ENCODE assay signal across 10 cellular contexts in the genomic region with DNA sequence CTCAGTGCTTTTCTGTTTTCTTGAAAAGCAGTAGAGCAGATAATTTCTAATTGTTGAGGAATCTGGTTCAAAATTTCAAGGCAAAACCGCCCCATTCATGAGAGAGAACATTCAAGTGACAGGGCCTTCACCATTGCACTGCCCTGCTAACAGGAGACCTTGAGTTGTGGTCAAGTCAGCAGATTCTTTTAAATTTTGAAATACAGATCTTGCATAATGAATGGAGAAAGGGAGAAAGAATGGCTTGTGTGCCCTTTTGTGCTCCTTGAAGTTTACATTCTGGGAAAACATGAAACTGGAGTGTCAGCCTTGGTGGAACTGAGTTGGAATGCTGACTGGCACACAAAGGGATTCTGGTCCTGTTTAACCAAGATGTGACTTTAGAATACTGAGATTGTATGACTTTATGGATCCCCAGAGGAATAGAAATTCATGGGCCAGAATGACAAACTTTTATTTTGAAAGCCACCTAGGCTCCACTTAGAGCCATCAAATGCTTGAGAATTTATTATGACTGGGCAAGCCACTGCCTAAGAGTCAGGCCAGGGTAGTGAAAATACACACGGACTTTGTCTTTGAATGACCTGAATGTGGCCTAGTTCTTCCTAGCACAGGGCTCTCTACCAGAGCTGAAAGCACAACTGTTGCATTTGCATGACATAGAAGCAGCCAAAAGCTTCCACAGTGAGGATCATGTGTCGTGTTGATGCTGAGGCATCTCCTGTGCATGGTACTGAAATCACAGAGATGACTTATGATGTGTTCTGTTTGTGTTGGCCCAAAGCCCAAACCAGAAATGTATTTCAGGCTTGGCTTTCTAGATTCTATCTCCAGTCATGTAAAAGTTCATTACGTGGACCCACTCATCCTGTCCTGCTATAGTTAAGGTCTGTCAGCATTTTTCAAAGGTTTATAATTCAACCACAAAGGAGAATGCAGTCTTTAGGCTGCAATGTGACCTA.
DNase-seq lines count a peak whose midpoint lies in the region; ATAC-seq, FAIRE-seq and TF ChIP-seq lines count a peak whose summit lies in the region.
"Had no signal": no experiment of that assay in that cellular context is flagged by ENCODE, and none has a peak within 500 bp of the region (broad histone marks: within the 10 kb centered on the region; RNA-seq: fewer than 3 reads in every experiment).

No MANE protein-coding gene starts in this region.

- no peak overlapping the region for H3K4me3 ChIP-seq in kidney epithelial cell (ENCODE audit: low read depth, low read length)

- FAIRE-seq in urothelium cell line (lab: Jason Lieb, UNC), result peak; percentile 35

- TF ChIP-seq CTCF in kidney epithelial cell (IDR thresholded peaks at IDR 0.05; ENCODE audit: insufficient read depth, low read length, poor library complexity, severe bottlenecking), result no peak

- peak; percentile 47 for DNase-seq in NCI-H345 (lab: John Stamatoyannopoulos, UW)
- DNase-seq in NCI-H345 treated with DMSO at 0.1 percent for 48 hours (lab: John Stamatoyannopoulos, UW; ENCODE audit: unreplicated experiment), result no peak
- DNase-seq in brain pericyte (ENCODE audit: low read depth, low spot score), result peak; percentile 95
- DNase-seq in kidney epithelial cell (ENCODE audit: low read depth), result peak; percentile 94
- DNase-seq in urothelium cell line (ENCODE audit: low spot score), result peak; percentile 84
- DNase-seq: CD4-positive, CD25-positive, alpha-beta regulatory T cell had no signal

- H3K27me3 ChIP-seq in kidney epithelial cell (ENCODE audit: control insufficient read depth, insufficient read depth, low read length), result no peaks in the 10 kb centered on the region
- H3K27me3 ChIP-seq: neutrophil had no signal

- no peaks in the 10 kb centered on the region for H3K36me3 ChIP-seq in kidney epithelial cell (ENCODE audit: control insufficient read depth, insufficient read depth, low read length)
- H3K36me3 ChIP-seq: neutrophil had no signal

- ATAC-seq in HG02938 (IDR thresholded peaks at IDR 0.05; ENCODE audit: unreplicated experiment) (no peak), HG03139 (IDR thresholded peaks at IDR 0.05; ENCODE audit: unreplicated experiment) (no peak), GM18517 (IDR thresholded peaks at IDR 0.05; ENCODE audit: unreplicated experiment) (no peak)
